24 cellular contexts compared by ENCODE assay signal in genomic region chr3:19331931-19332330, GRCh38.
"Had no signal": no experiment of that assay in that cellular context is flagged by ENCODE, and none has a peak within 500 bp of the region (broad histone marks: within the 10 kb centered on the region; RNA-seq: fewer than 3 reads in every experiment).

No MANE protein-coding gene starts in this region.

- DNase-seq: immature natural killer cell; kidney; left colon; left lung; lower lobe of right lung; mammary epithelial cell; mesenchymal stem cell; naive thymus-derived CD8-positive, alpha-beta T cell; nucleus accumbens; pancreas; posterior cingulate gyrus; retina; right cardiac atrium; stimulated activated CD4-positive, alpha-beta T cell treated with anti-CD3 and anti-CD28 coated beads, Interleukin-12 subunit alpha, Interleukin-12 subunit beta, amount 100 ng/mL, for 4 hours; stimulated activated CD4-positive, alpha-beta T cell treated with anti-CD3 and anti-CD28 coated beads, Interleukin-15, amount 100 ng/mL, for 24 hours; stimulated activated CD4-positive, alpha-beta T cell treated with anti-CD3 and anti-CD28 coated beads, Interleukin-2, amount 100 ng/mL, for 24 hours; stimulated activated CD4-positive, alpha-beta T cell treated with anti-CD3 and anti-CD28 coated beads, Interleukin-4, amount 100 ng/mL, for 1 hour; stimulated activated naive CD4-positive, alpha-beta T cell; substantia nigra; uterus had no signal

- H3K4me3 ChIP-seq: left lung, lower lobe of right lung, pancreas, prostate gland, skin epidermis, tibial nerve, uterus had no signal

- H3K27ac ChIP-seq: left lung, lower lobe of right lung, pancreas, prostate gland, skin epidermis, tibial nerve, uterus had no signal

- H3K27me3 ChIP-seq: left lung, pancreas, tibial nerve, uterus had no signal

- H3K9me3 ChIP-seq: left lung, lower lobe of right lung, pancreas, prostate gland, tibial nerve, uterus had no signal

- ATAC-seq: left colon; left lung; lower lobe of right lung; naive thymus-derived CD8-positive, alpha-beta T cell; pancreas; right cardiac atrium; sciatic nerve had no signal

- H3K36me3 ChIP-seq: left lung, lower lobe of right lung, pancreas, prostate gland, tibial nerve, uterus had no signal

- H3K4me1 ChIP-seq: left lung, lower lobe of right lung, pancreas, prostate gland, uterus had no signal
